8 cellular contexts compared by ENCODE assay signal in genomic region chr1:92484472-92485373, GRCh38. TPM values are rescaled to one million over a fixed set of nuclear protein-coding genes. Genes with fewer than 3 reads are reported as not detected.
A peak's percentile ranks its signal among the peaks of the same experiment; 100 is the strongest.
DNase-seq lines count a peak whose midpoint lies in the region; ATAC-seq and TF ChIP-seq lines count a peak whose summit lies in the region.

No MANE protein-coding gene starts in this region.

- H3K4me3 ChIP-seq in left lung: peak overlapping the region; percentile 33 to 60

- H3K36me3 ChIP-seq in left lung: no peaks in the 10 kb centered on the region

- H3K9me3 Mint-ChIP-seq in T-helper 2 cell treated with Interferon-gamma antibody and Interleukin-4, amounts not matched to agents 5 μg/mL and 100 μg/mL, for 36 hours: no peaks in the 10 kb centered on the region

- peaks cover 31 to 75% of the 10 kb centered on the region in 2 donors for H3K4me1 ChIP-seq in left lung

- peak overlapping the region; percentile 97 for H3K27ac Mint-ChIP-seq in T-helper 2 cell treated with Interferon-gamma antibody and Interleukin-4, amounts not matched to agents 5 μg/mL and 100 μg/mL, for 36 hours

- no peaks in the 10 kb centered on the region for H3K9me3 ChIP-seq in left lung

- H3K4me1 Mint-ChIP-seq in T-helper 2 cell treated with Interferon-gamma antibody and Interleukin-4, amounts not matched to agents 5 μg/mL and 100 μg/mL, for 36 hours (ENCODE audit: low read depth): peaks cover 29% of the 10 kb centered on the region

- H3K27me3 Mint-ChIP-seq in T-helper 2 cell treated with Interferon-gamma antibody and Interleukin-4, amounts not matched to agents 5 μg/mL and 100 μg/mL, for 36 hours (ENCODE audit: low read depth): no peaks in the 10 kb centered on the region

- H3K4me3 Mint-ChIP-seq in T-helper 2 cell treated with Interferon-gamma antibody and Interleukin-4, amounts not matched to agents 5 μg/mL and 100 μg/mL, for 36 hours: peak overlapping the region; percentile 94

- intact Hi-C loops in left lung (cut with DNase I): no loop called here

- DNase-seq in DMS79 treated with DMSO at 0.1 percent for 48 hours (lab: John Stamatoyannopoulos, UW) (peak; percentile 45), HuH-7.5 (ENCODE audit: low spot score) (peak; percentile 73), astrocyte of the hippocampus (ENCODE audit: low read depth, low spot score) (peak; percentile 44), left lung (peak; percentile 43 to 88), H4 (ENCODE audit: low spot score) (no peak)
- peak; percentile 58 for DNase-seq in T-helper 2 cell treated with Interferon-gamma antibody and Interleukin-4, amounts not matched to agents 5 μg/mL and 100 μg/mL, for 36 hours (ENCODE audit: low spot score)
- peak; percentile 43 for DNase-seq in stimulated activated CD8-positive, alpha-beta memory T cell treated with anti-CD3 and anti-CD28 coated beads, Interleukin-15, amount 100 ng/mL, for 24 hours (ENCODE audit: low read depth)

- peaks cover 48% of the 10 kb centered on the region for H3K36me3 Mint-ChIP-seq in T-helper 2 cell treated with Interferon-gamma antibody and Interleukin-4, amounts not matched to agents 5 μg/mL and 100 μg/mL, for 36 hours (ENCODE audit: low read depth)

- no peak for TF ChIP-seq CTCF in left lung (IDR thresholded peaks at IDR 0.05)

- ATAC-seq in GM21390 (IDR thresholded peaks at IDR 0.05; ENCODE audit: unreplicated experiment) (peak; percentile 30), left lung (peak; percentile 12)

- H3K27me3 ChIP-seq in left lung: peaks cover 84 to 99% of the 10 kb centered on the region in 2 donors

- peak overlapping the region in 1 of 2 donors; percentile 80 for H3K27ac ChIP-seq in left lung

RNA-seq across cellular contexts. Expression of gene GFI1, which starts 2.0 kb away (rescaled TPM):
- total RNA-seq in left lung: 1 to 10 TPM; 1.3 to 2.0 TPM
- total RNA-seq in H4 (2014; rRNA removed; shearing (Covaris generic)): 0.17 and 0.80 TPM in 2 replicates
